30 cellular contexts compared by ENCODE assay signal in the genomic region with DNA sequence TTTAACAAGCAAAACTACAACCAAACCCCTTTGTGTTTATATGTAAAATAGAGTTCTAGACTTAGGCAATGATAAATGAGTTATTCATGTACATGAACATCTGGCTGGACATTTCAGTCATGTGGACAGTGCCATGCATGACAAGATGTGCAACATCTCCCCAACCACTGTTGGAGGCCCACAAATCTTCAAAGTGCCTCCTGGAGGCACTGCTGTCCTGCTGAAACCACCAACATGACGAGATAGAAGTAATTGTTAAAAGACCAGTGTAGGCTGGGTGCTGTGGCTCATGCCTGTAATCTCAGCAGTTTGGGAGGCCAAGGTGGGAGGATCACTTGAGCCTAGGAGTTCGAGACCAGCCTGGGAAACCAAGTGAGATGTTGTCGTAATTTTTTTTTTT. TPM values are rescaled to one million over a fixed set of nuclear protein-coding genes. Genes with fewer than 3 reads are reported as not detected.
A peak's percentile ranks its signal among the peaks of the same experiment; 100 is the strongest.
DNase-seq lines count a peak whose midpoint lies in the region; ATAC-seq and TF ChIP-seq lines count a peak whose summit lies in the region.
"Had no signal": no experiment of that assay in that cellular context is flagged by ENCODE, and none has a peak within 500 bp of the region (broad histone marks: within the 10 kb centered on the region; RNA-seq: fewer than 3 reads in every experiment).

No MANE protein-coding gene starts in this region.

- no peaks in the 10 kb centered on the region for H3K36me3 ChIP-seq in SK-N-SH (replicated peaks in 1 of 2; ENCODE audit: control insufficient read depth in 1 of 2, insufficient read depth in 2 of 2, low read length in 1 of 2)
- H3K36me3 ChIP-seq in HCT116 (ENCODE audit: control insufficient read depth in 1 of 2, insufficient read depth in 2 of 2, low read length in 2 of 2), result no peaks in the 10 kb centered on the region
- no peaks in the 10 kb centered on the region for H3K36me3 ChIP-seq in PC-3 (ENCODE audit: low read depth, low read length)
- no peaks in the 10 kb centered on the region for H3K36me3 ChIP-seq in body of pancreas (replicated peaks in 1 of 2; ENCODE audit: insufficient read depth in 1 of 2, low read depth in 2 of 2)
- H3K36me3 ChIP-seq: breast epithelium, colonic mucosa, stomach, thyroid gland had no signal

- H3K79me2 ChIP-seq in SK-N-SH (ENCODE audit: insufficient read depth) (no peaks in the 10 kb centered on the region), HCT116 (ENCODE audit: insufficient read depth, low read length) (no peaks in the 10 kb centered on the region), PC-3 (ENCODE audit: low read length) (no peaks in the 10 kb centered on the region)

- ATAC-seq in SK-N-SH treated with all-trans-retinoic acid at 6 μM for 48 hours (no peak), HCT116 (no peak), PC-3 (peak; percentile 11; the same call in 1 of the 2 replicates), body of pancreas (no peak), HG03025 (IDR thresholded peaks at IDR 0.05; ENCODE audit: low FRiP score, unreplicated experiment) (no peak), HG02938 (IDR thresholded peaks at IDR 0.05; ENCODE audit: unreplicated experiment) (no peak)
- ATAC-seq: left cardiac atrium had no signal

- H3K4me2 ChIP-seq in SK-N-SH (no peak overlapping the region), HCT116 (ENCODE audit: low read length) (no peak overlapping the region), PC-3 (ENCODE audit: low read length) (no peak overlapping the region)
- H3K4me2 ChIP-seq: A549 had no signal

- CTCF ChIA-PET in SK-N-SH (lab: Yijun Ruan, JAX) (interaction anchor here (0.6 kb wide), 1 partner anchor 232 kb away, joined by 3 read pairs; no protein-coding TSS in a partner anchor), HCT116 (lab: Charles Lee) (no interaction called here), PC-3 (lab: Charles Lee) (no interaction called here)

- H2AFZ ChIP-seq in SK-N-SH (ENCODE audit: low read depth) (no peak overlapping the region), HCT116 (ENCODE audit: low read depth, low read length, poor library complexity, severe bottlenecking) (no peak overlapping the region), PC-3 (ENCODE audit: low read length) (no peak overlapping the region)

- no TSS peak for BruUV-seq in HCT116 (replicated peaks; lab: Mats Ljungman, UMichigan)
- no TSS peak for BruUV-seq in PC-3 (replicated peaks; lab: Mats Ljungman, UMichigan)

- H3K27me3 ChIP-seq in SK-N-SH (ENCODE audit: insufficient read depth), result no peaks in the 10 kb centered on the region
- no peaks in the 10 kb centered on the region for H3K27me3 ChIP-seq in HCT116 (ENCODE audit: insufficient read depth, low read length)
- no peaks in the 10 kb centered on the region for H3K27me3 ChIP-seq in PC-3 (ENCODE audit: low read length)
- H3K27me3 ChIP-seq in body of pancreas, result no peaks in the 10 kb centered on the region
- H3K27me3 ChIP-seq: breast epithelium, colonic mucosa, stomach, thyroid gland had no signal

- H3K9ac ChIP-seq in SK-N-SH (no peak overlapping the region), HCT116 (ENCODE audit: low read length) (no peak overlapping the region), PC-3 (ENCODE audit: low read length) (no peak overlapping the region)

- WGBS in SK-N-SH (ENCODE audit: low lambda C conversion rate), result 88% methylated on average over 3 of the region's 3 CpGs
- WGBS in body of pancreas, 2 donors, result 90 to 97% methylated on average over 3 of the region's 3 CpGs

- H3K27ac ChIP-seq in SK-N-SH (ENCODE audit: low read depth in 2 of 2, low read length in 1 of 2) (no peak overlapping the region), HCT116 (ENCODE audit: low read depth, low read length) (no peak overlapping the region), PC-3 (ENCODE audit: low read length) (no peak overlapping the region), body of pancreas (no peak overlapping the region)
- H3K27ac ChIP-seq: A549, breast epithelium, colonic mucosa, epithelial cell of prostate, skin epidermis, stomach, thyroid gland, VCaP had no signal

- TF ChIP-seq RAD21 in SK-N-SH (IDR thresholded peaks at IDR 0.05; ENCODE audit: low read length) (peak; percentile 17; the same call in 1 of the 2 replicates), HCT116 (IDR thresholded peaks at IDR 0.05; ENCODE audit: low read depth) (peak; percentile 15; the same call in 1 of the 2 replicates)

- intact Hi-C loops in HCT116 (cut with micrococcal nuclease), result no loop called here
- intact Hi-C loops in PC-3 (cut with micrococcal nuclease), result no loop called here
- intact Hi-C loops in body of pancreas (cut with DNase I), result no loop called here

- TF ChIP-seq CTCF in SK-N-SH (IDR thresholded peaks at IDR 0.05) (peak; percentile 17; the same call in 1 of the 2 replicates), HCT116 (IDR thresholded peaks at IDR 0.05 in 2 of 3, conservative IDR thresholded peaks at IDR 0.05 in 1 of 3; ENCODE audit: borderline replicate concordance in 1 of 3, insufficient read depth in 1 of 3, low read depth in 2 of 3, low read length in 2 of 3) (no peak), PC-3 (conservative IDR thresholded peaks at IDR 0.05; ENCODE audit: low read depth, low read length) (no peak), epithelial cell of proximal tubule (conservative IDR thresholded peaks at IDR 0.05; ENCODE audit: low read depth, low read length) (peak; percentile 16), body of pancreas (IDR thresholded peaks at IDR 0.05) (no peak)

- RAD21 ChIA-PET in HCT116 (lab: Charles Lee; ENCODE audit: low non-redundant PET in 1 of 2, low total read pairs in 2 of 2, uncharacterized antibody in 2 of 2, unreplicated experiment in 2 of 2), result no interaction called here

- no peaks in the 10 kb centered on the region for H4K20me1 ChIP-seq in SK-N-SH (ENCODE audit: insufficient read depth)
- H4K20me1 ChIP-seq in HCT116 (ENCODE audit: insufficient read depth), result no peaks in the 10 kb centered on the region
- H4K20me1 ChIP-seq in PC-3 (ENCODE audit: low read length), result no peaks in the 10 kb centered on the region

- H3K9me3 ChIP-seq in SK-N-SH (no peaks in the 10 kb centered on the region), HCT116 (ENCODE audit: control insufficient read depth in 1 of 2, insufficient read depth in 1 of 2, low read depth in 1 of 2, low read length in 2 of 2) (no peaks in the 10 kb centered on the region), PC-3 (ENCODE audit: low read length) (no peaks in the 10 kb centered on the region), body of pancreas (no peaks in the 10 kb centered on the region)
- H3K9me3 ChIP-seq: A549, breast epithelium, colonic mucosa, stomach, thyroid gland had no signal

- POLR2A ChIA-PET in SK-N-SH (lab: Yijun Ruan, JAX), result no interaction called here
- POLR2A ChIA-PET in HCT116 (lab: Charles Lee), result no interaction called here
- POLR2A ChIA-PET in PC-3 (lab: Charles Lee; ENCODE audit: unreplicated experiment), result no interaction called here

- TF ChIP-seq EP300 in SK-N-SH (IDR thresholded peaks at IDR 0.05; ENCODE audit: borderline replicate concordance in 1 of 2, low read depth in 1 of 2, low read length in 1 of 2), result no peak

- H3K4me3 ChIP-seq in SK-N-SH (ENCODE audit: low read depth in 2 of 2, low read length in 1 of 2) (no peak overlapping the region), HCT116 (replicated peaks in 1 of 2; ENCODE audit: low read depth in 1 of 2, low read length in 2 of 2) (no peak overlapping the region), PC-3 (ENCODE audit: low read length) (no peak overlapping the region), epithelial cell of proximal tubule (ENCODE audit: low read depth, low read length) (no peak overlapping the region), body of pancreas (no peak overlapping the region)
- H3K4me3 ChIP-seq: A549, breast epithelium, colonic mucosa, skin epidermis, stomach, thyroid gland had no signal

- no peak for DNase-seq in SK-N-SH
- DNase-seq in HCT116 (ENCODE audit: low read depth, low spot score), result no peak
- DNase-seq in PC-3, result no peak
- DNase-seq in epithelial cell of proximal tubule (ENCODE audit: low read depth), result no peak
- DNase-seq in body of pancreas, result no peak
- DNase-seq: activated CD4-positive, alpha-beta T cell treated with anti-CD3 and anti-CD28 coated beads for 48 hours; activated CD8-positive, alpha-beta memory T cell treated with anti-CD3 and anti-CD28 coated beads for 24 hours; activated naive CD4-positive, alpha-beta T cell treated with Interleukin-2 at 50 U/mL for 16 hours; activated T-cell treated with anti-CD3 and anti-CD28 coated beads, Interleukin-2, amount 50 U/mL, for 48 hours; colonic mucosa; DMS79 treated with DMSO at 0.1 percent for 48 hours; effector CD8-positive, alpha-beta T cell; foreskin melanocyte; HFFc6; left cardiac atrium; mammary epithelial cell; NCI-H1417; NCI-H2081 treated with DMSO at 0.1 percent for 48 hours; NCI-H774; nephron progenitor cell; stomach; thyroid gland had no signal

- no peak for TF ChIP-seq POLR2A in HCT116 (IDR thresholded peaks at IDR 0.05; ENCODE audit: borderline replicate concordance, extremely low read depth, insufficient read depth, insufficient read length)
- no peak for TF ChIP-seq POLR2A in body of pancreas (IDR thresholded peaks at IDR 0.05)

- H3K9me2 ChIP-seq in SK-N-SH (no peaks in the 10 kb centered on the region), HCT116 (ENCODE audit: insufficient read depth) (no peaks in the 10 kb centered on the region), PC-3 (replicated peaks; ENCODE audit: low read length) (no peaks in the 10 kb centered on the region)

- H3F3A ChIP-seq in SK-N-SH (replicated peaks; ENCODE audit: insufficient read depth) (peaks cover 12% of the 10 kb centered on the region), PC-3 (ENCODE audit: low read length, unreplicated experiment) (no peaks in the 10 kb centered on the region)

- H3K4me1 ChIP-seq in SK-N-SH (ENCODE audit: control insufficient read depth in 1 of 2, insufficient read depth in 2 of 2, low read depth in 1 of 2, low read length in 1 of 2), result peaks cover 0 to 2% of the 10 kb centered on the region in 2 experiments; a peak in 1 of 4 replicates
- peaks cover 12 to 15% of the 10 kb centered on the region in 2 experiments for H3K4me1 ChIP-seq in HCT116 (ENCODE audit: control insufficient read depth in 1 of 2, insufficient read depth in 2 of 2, low read length in 2 of 2)
- H3K4me1 ChIP-seq in PC-3 (ENCODE audit: insufficient read depth, low read length), result peaks cover 7% of the 10 kb centered on the region; the same call in 1 of the 2 replicates
- no peaks in the 10 kb centered on the region for H3K4me1 ChIP-seq in body of pancreas
- H3K4me1 ChIP-seq: breast epithelium, colonic mucosa, stomach, thyroid gland had no signal

RNA-seq across cellular contexts. Expression of a gene that starts 18.5 kb away (rescaled TPM):
- polyA plus RNA-seq in SK-N-SH (2012; rRNA removed), result 6,239 and 6,267 TPM in 2 replicates
- 7,289 and 8,124 TPM in 2 replicates for polyA plus RNA-seq in SK-N-SH (2012; cell fraction: cytosol; rRNA removed)
- polyA plus RNA-seq in SK-N-SH (2012; cell fraction: nucleus; rRNA removed), result 2,405 and 2,816 TPM in 2 replicates
- 2,836 TPM for total RNA-seq in HCT116 (2021; ENCODE audit: unreplicated experiment)
- 2,295 and 3,307 TPM in 2 replicates for polyA plus RNA-seq in HCT116 (2012)
- total RNA-seq in PC-3 (2014; rRNA removed), result 3,201 and 4,136 TPM in 2 replicates
- total RNA-seq in epithelial cell of proximal tubule, result 3,738 and 4,469 TPM in 2 replicates
- total RNA-seq in body of pancreas, result 100 to 1,000 TPM; 352 to 366 TPM

RNA-seq across cellular contexts. Expression of a gene that starts 32.9 kb away (rescaled TPM):
- 207 and 389 TPM in 2 replicates for polyA plus RNA-seq in SK-N-SH (2012; rRNA removed)
- 318 and 348 TPM in 2 replicates for polyA plus RNA-seq in SK-N-SH (2012; cell fraction: cytosol; rRNA removed)
- polyA plus RNA-seq in SK-N-SH (2012; cell fraction: nucleus; rRNA removed), result 80.0 and 111 TPM in 2 replicates
- total RNA-seq in HCT116 (2021; ENCODE audit: unreplicated experiment), result 226 TPM
- polyA plus RNA-seq in HCT116 (2012), result 228 and 244 TPM in 2 replicates
- total RNA-seq in PC-3 (2014; rRNA removed), result 376 and 400 TPM in 2 replicates
- 208 and 276 TPM in 2 replicates for total RNA-seq in epithelial cell of proximal tubule
- 10 to 100 TPM; 46.5 to 59.9 TPM for total RNA-seq in body of pancreas

Comparison
In these comparisons a context has a peak if more than half of its experiments do, and no peak if none do; other contexts are left out.
1. CTCF ChIP-seq: peak in SK-N-SH (single experiment) and epithelial cell of proximal tubule (single experiment); none in HCT116 (0 of 3), PC-3 (single experiment) and body of pancreas (0 of 7).